ENCODE assay signal across 9 cellular contexts in the genomic region with DNA sequence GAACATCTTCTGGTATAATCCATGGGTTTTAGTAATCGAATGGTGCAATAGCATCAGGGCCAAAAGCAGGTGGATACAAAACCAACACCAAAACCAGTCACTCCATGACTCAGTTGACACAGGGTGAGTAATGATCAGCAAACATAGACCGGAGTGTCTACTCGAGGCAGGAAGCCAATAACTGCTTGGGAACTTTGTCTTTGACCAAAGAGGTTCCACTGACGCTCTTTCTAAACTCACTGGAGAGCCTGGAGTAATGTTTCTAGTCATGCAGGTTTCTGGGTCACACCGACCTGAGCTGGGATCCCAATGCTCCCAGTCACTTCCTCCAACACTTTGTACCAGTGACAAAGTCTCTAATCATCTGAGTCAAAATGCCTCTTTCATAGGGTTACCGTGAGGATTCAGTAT. TPM values are rescaled to one million over a fixed set of nuclear protein-coding genes. Genes with fewer than 3 reads are reported as not detected.
DNase-seq lines count a peak whose midpoint lies in the region; ATAC-seq lines count a peak whose summit lies in the region.
"Had no signal": no experiment of that assay in that cellular context is flagged by ENCODE, and none has a peak within 500 bp of the region (broad histone marks: within the 10 kb centered on the region; RNA-seq: fewer than 3 reads in every experiment).

No MANE protein-coding gene starts in this region.

- peak overlapping the region; percentile 25 for H3K4me3 Mint-ChIP-seq in activated CD8-positive, alpha-beta memory T cell treated with anti-CD3 and anti-CD28 coated beads, Interleukin-2, amount 10 ng/mL, durations not matched to agents 7 days and 5 days
- H3K4me3 Mint-ChIP-seq in activated CD8-positive, alpha-beta T cell treated with anti-CD3 and anti-CD28 coated beads, Interleukin-2, amount 10 ng/mL, durations not matched to agents 7 days and 5 days, result no peak overlapping the region
- H3K4me3 Mint-ChIP-seq: T-helper 1 cell treated with Interleukin-12 subunit alpha and Interleukin-12 subunit beta and Interleukin-4 antibody, amounts not matched to agents 30 μg/mL and 1 μg/mL, for 36 hours had no signal

- H3K4me1 Mint-ChIP-seq in activated CD8-positive, alpha-beta memory T cell treated with anti-CD3 and anti-CD28 coated beads, Interleukin-2, amount 10 ng/mL, durations not matched to agents 7 days and 5 days, result peaks cover 66% of the 10 kb centered on the region
- peaks cover 21% of the 10 kb centered on the region for H3K4me1 Mint-ChIP-seq in activated CD8-positive, alpha-beta T cell treated with anti-CD3 and anti-CD28 coated beads, Interleukin-2, amount 10 ng/mL, durations not matched to agents 7 days and 5 days (ENCODE audit: low read depth)

- H3K27ac Mint-ChIP-seq in activated CD8-positive, alpha-beta memory T cell treated with anti-CD3 and anti-CD28 coated beads, Interleukin-2, amount 10 ng/mL, durations not matched to agents 7 days and 5 days, result peak overlapping the region; percentile 90
- no peak overlapping the region for H3K27ac Mint-ChIP-seq in activated CD8-positive, alpha-beta T cell treated with anti-CD3 and anti-CD28 coated beads, Interleukin-2, amount 10 ng/mL, durations not matched to agents 7 days and 5 days
- H3K27ac Mint-ChIP-seq: T-helper 1 cell treated with Interleukin-12 subunit alpha and Interleukin-12 subunit beta and Interleukin-4 antibody, amounts not matched to agents 30 μg/mL and 1 μg/mL, for 36 hours had no signal

- peak; percentile 82 for DNase-seq in activated CD8-positive, alpha-beta memory T cell treated with anti-CD3 and anti-CD28 coated beads, Interleukin-2, amount 10 ng/mL, durations not matched to agents 7 days and 5 days
- DNase-seq in activated CD8-positive, alpha-beta memory T cell treated with anti-CD3 and anti-CD28 coated beads, Interleukin-2, amount 50 U/mL, for 4 hours, result no peak
- no peak for DNase-seq in activated CD8-positive, alpha-beta T cell treated with anti-CD3 and anti-CD28 coated beads, Interleukin-2, amount 10 ng/mL, durations not matched to agents 7 days and 5 days
- DNase-seq in renal cortical epithelial cell (ENCODE audit: low read depth), result peak; percentile 91
- no peak for DNase-seq in NCI-H1048 (lab: John Stamatoyannopoulos, UW)
- DNase-seq in GF-D8 (lab: John Stamatoyannopoulos, UW), result no peak
- no peak for DNase-seq in mesenteric fat pad (ENCODE audit: low spot score)

- H3K36me3 Mint-ChIP-seq in activated CD8-positive, alpha-beta memory T cell treated with anti-CD3 and anti-CD28 coated beads, Interleukin-2, amount 10 ng/mL, durations not matched to agents 7 days and 5 days, result peaks cover 54% of the 10 kb centered on the region
- peaks cover 24% of the 10 kb centered on the region for H3K36me3 Mint-ChIP-seq in activated CD8-positive, alpha-beta T cell treated with anti-CD3 and anti-CD28 coated beads, Interleukin-2, amount 10 ng/mL, durations not matched to agents 7 days and 5 days (ENCODE audit: low read depth)

- peaks cover 10% of the 10 kb centered on the region for H3K9me3 Mint-ChIP-seq in activated CD8-positive, alpha-beta memory T cell treated with anti-CD3 and anti-CD28 coated beads, Interleukin-2, amount 10 ng/mL, durations not matched to agents 7 days and 5 days (ENCODE audit: low read depth)
- peaks cover 3% of the 10 kb centered on the region for H3K9me3 Mint-ChIP-seq in activated CD8-positive, alpha-beta T cell treated with anti-CD3 and anti-CD28 coated beads, Interleukin-2, amount 10 ng/mL, durations not matched to agents 7 days and 5 days (ENCODE audit: insufficient read depth)

- peak; percentile 85 for ATAC-seq in activated CD8-positive, alpha-beta memory T cell treated with anti-CD3 and anti-CD28 coated beads, Interleukin-2, amount 10 ng/mL, durations not matched to agents 7 days and 5 days
- ATAC-seq in HG03045 (IDR thresholded peaks at IDR 0.05; ENCODE audit: unreplicated experiment), result peak; percentile 79
- peak; percentile 52 for ATAC-seq in activated CD8-positive, alpha-beta T cell treated with anti-CD3 and anti-CD28 coated beads, Interleukin-2, amount 10 ng/mL, durations not matched to agents 7 days and 5 days

- H3K27me3 Mint-ChIP-seq in activated CD8-positive, alpha-beta memory T cell treated with anti-CD3 and anti-CD28 coated beads, Interleukin-2, amount 10 ng/mL, durations not matched to agents 7 days and 5 days, result no peaks in the 10 kb centered on the region
- no peaks in the 10 kb centered on the region for H3K27me3 Mint-ChIP-seq in activated CD8-positive, alpha-beta T cell treated with anti-CD3 and anti-CD28 coated beads, Interleukin-2, amount 10 ng/mL, durations not matched to agents 7 days and 5 days (ENCODE audit: low read depth)

- CTCF ChIA-PET in activated CD8-positive, alpha-beta memory T cell treated with anti-CD3 and anti-CD28 coated beads, Interleukin-2, amount 10 ng/mL, durations not matched to agents 7 days and 5 days (lab: Charles Lee), result interaction anchor here (1.8 kb wide), 1 partner anchor 34 kb away, joined by 5 read pairs; no protein-coding TSS in a partner anchor
- CTCF ChIA-PET in activated CD8-positive, alpha-beta T cell treated with anti-CD3 and anti-CD28 coated beads, Interleukin-2, amount 10 ng/mL, durations not matched to agents 7 days and 5 days (lab: Charles Lee), result no interaction called here

- POLR2A ChIA-PET in activated CD8-positive, alpha-beta T cell treated with anti-CD3 and anti-CD28 coated beads, Interleukin-2, amount 10 ng/mL, durations not matched to agents 7 days and 5 days (lab: Charles Lee), result no interaction called here

RNA-seq across cellular contexts. Expression of a gene that starts 30.9 kb away (rescaled TPM):
- 10 to 100 TPM; 16.2 to 26.7 TPM for total RNA-seq in activated CD8-positive, alpha-beta memory T cell treated with anti-CD3 and anti-CD28 coated beads, Interleukin-2, amount 10 ng/mL, durations not matched to agents 7 days and 5 days
- total RNA-seq in activated CD8-positive, alpha-beta T cell treated with anti-CD3 and anti-CD28 coated beads, Interleukin-2, amount 10 ng/mL, durations not matched to agents 7 days and 5 days, result 10 to 100 TPM; 10.9 to 12.1 TPM
- total RNA-seq in renal cortical epithelial cell (1.9 and 13.7 TPM in 2 replicates), mesenteric fat pad (5.7 TPM)

Comparison
In these comparisons a context has a peak if more than half of its experiments do, and no peak if none do; other contexts are left out.
1. DNase-seq: peak in activated CD8-positive, alpha-beta memory T cell treated with anti-CD3 and anti-CD28 coated beads, Interleukin-2, amount 10 ng/mL, durations not matched to agents 7 days and 5 days (single experiment) and renal cortical epithelial cell (single experiment); none in activated CD8-positive, alpha-beta memory T cell treated with anti-CD3 and anti-CD28 coated beads, Interleukin-2, amount 50 U/mL, for 4 hours (single experiment), activated CD8-positive, alpha-beta T cell treated with anti-CD3 and anti-CD28 coated beads, Interleukin-2, amount 10 ng/mL, durations not matched to agents 7 days and 5 days (single experiment), NCI-H1048 (single experiment), GF-D8 (single experiment) and mesenteric fat pad (single experiment).
2. Peak in every context shown above with its lines, with median percentiles within 50 percentile points of each other: ATAC-seq.